In the genomic region with DNA sequence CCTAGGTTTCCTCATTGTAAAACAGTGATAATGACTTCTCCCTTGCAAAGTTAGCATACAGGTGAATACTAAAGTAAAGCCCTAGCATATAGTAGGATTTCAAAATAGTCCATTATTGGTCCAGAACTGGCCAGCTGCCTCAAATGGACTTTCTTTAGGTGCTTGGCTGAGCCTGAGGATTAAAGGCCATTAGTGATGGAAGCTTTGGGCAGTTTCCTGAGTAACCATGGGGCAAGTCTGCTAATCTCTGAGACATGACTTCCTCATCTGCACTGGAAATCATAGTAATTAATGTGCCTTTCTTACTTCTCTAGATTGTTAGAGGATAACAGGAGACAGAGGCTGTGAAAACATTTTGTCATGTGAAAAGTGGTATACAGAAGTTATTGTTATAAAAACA, we compare ENCODE assay signal across 1 cellular context.
TF ChIP-seq lines count a peak whose summit lies in the region.

No MANE protein-coding gene starts in this region.

TF ChIP-seq in GM23338, 12 proteins besides CTCF, POLR2A, EP300 and RAD21 (continued from another document):
- TF ChIP-seq, protein P1, sequence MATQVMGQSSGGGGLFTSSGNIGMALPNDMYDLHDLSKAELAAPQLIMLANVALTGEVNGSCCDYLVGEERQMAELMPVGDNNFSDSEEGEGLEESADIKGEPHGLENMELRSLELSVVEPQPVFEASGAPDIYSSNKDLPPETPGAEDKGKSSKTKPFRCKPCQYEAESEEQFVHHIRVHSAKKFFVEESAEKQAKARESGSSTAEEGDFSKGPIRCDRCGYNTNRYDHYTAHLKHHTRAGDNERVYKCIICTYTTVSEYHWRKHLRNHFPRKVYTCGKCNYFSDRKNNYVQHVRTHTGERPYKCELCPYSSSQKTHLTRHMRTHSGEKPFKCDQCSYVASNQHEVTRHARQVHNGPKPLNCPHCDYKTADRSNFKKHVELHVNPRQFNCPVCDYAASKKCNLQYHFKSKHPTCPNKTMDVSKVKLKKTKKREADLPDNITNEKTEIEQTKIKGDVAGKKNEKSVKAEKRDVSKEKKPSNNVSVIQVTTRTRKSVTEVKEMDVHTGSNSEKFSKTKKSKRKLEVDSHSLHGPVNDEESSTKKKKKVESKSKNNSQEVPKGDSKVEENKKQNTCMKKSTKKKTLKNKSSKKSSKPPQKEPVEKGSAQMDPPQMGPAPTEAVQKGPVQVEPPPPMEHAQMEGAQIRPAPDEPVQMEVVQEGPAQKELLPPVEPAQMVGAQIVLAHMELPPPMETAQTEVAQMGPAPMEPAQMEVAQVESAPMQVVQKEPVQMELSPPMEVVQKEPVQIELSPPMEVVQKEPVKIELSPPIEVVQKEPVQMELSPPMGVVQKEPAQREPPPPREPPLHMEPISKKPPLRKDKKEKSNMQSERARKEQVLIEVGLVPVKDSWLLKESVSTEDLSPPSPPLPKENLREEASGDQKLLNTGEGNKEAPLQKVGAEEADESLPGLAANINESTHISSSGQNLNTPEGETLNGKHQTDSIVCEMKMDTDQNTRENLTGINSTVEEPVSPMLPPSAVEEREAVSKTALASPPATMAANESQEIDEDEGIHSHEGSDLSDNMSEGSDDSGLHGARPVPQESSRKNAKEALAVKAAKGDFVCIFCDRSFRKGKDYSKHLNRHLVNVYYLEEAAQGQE (IDR thresholded peaks at IDR 0.05; ENCODE audit: unreplicated experiment) = no peak
- no peak for TF ChIP-seq ZNF331 (CRISPR knock-in tag; IDR thresholded peaks at IDR 0.05; ENCODE audit: low read depth)
- no peak for TF ChIP-seq POLR2AphosphoS5 (IDR thresholded peaks at IDR 0.05; ENCODE audit: low read depth)
- TF ChIP-seq, protein P2, sequence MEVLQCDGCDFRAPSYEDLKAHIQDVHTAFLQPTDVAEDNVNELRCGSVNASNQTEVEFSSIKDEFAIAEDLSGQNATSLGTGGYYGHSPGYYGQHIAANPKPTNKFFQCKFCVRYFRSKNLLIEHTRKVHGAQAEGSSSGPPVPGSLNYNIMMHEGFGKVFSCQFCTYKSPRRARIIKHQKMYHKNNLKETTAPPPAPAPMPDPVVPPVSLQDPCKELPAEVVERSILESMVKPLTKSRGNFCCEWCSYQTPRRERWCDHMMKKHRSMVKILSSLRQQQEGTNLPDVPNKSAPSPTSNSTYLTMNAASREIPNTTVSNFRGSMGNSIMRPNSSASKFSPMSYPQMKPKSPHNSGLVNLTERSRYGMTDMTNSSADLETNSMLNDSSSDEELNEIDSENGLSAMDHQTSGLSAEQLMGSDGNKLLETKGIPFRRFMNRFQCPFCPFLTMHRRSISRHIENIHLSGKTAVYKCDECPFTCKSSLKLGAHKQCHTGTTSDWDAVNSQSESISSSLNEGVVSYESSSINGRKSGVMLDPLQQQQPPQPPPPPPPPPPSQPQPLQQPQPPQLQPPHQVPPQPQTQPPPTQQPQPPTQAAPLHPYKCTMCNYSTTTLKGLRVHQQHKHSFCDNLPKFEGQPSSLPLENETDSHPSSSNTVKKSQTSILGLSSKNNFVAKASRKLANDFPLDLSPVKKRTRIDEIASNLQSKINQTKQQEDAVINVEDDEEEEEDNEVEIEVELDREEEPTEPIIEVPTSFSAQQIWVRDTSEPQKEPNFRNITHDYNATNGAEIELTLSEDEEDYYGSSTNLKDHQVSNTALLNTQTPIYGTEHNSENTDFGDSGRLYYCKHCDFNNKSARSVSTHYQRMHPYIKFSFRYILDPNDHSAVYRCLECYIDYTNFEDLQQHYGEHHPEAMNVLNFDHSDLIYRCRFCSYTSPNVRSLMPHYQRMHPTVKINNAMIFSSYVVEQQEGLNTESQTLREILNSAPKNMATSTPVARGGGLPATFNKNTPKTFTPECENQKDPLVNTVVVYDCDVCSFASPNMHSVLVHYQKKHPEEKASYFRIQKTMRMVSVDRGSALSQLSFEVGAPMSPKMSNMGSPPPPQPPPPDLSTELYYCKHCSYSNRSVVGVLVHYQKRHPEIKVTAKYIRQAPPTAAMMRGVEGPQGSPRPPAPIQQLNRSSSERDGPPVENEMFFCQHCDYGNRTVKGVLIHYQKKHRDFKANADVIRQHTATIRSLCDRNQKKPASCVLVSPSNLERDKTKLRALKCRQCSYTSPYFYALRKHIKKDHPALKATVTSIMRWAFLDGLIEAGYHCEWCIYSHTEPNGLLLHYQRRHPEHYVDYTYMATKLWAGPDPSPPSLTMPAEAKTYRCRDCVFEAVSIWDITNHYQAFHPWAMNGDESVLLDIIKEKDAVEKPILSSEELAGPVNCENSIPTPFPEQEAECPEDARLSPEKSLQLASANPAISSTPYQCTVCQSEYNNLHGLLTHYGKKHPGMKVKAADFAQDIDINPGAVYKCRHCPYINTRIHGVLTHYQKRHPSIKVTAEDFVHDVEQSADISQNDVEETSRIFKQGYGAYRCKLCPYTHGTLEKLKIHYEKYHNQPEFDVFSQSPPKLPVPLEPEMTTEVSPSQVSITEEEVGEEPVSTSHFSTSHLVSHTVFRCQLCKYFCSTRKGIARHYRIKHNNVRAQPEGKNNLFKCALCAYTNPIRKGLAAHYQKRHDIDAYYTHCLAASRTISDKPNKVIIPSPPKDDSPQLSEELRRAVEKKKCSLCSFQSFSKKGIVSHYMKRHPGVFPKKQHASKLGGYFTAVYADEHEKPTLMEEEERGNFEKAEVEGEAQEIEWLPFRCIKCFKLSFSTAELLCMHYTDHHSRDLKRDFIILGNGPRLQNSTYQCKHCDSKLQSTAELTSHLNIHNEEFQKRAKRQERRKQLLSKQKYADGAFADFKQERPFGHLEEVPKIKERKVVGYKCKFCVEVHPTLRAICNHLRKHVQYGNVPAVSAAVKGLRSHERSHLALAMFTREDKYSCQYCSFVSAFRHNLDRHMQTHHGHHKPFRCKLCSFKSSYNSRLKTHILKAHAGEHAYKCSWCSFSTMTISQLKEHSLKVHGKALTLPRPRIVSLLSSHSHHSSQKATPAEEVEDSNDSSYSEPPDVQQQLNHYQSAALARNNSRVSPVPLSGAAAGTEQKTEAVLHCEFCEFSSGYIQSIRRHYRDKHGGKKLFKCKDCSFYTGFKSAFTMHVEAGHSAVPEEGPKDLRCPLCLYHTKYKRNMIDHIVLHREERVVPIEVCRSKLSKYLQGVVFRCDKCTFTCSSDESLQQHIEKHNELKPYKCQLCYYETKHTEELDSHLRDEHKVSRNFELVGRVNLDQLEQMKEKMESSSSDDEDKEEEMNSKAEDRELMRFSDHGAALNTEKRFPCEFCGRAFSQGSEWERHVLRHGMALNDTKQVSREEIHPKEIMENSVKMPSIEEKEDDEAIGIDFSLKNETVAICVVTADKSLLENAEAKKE (CRISPR knock-in tag; IDR thresholded peaks at IDR 0.05) = no peak
- TF ChIP-seq, protein P3, sequence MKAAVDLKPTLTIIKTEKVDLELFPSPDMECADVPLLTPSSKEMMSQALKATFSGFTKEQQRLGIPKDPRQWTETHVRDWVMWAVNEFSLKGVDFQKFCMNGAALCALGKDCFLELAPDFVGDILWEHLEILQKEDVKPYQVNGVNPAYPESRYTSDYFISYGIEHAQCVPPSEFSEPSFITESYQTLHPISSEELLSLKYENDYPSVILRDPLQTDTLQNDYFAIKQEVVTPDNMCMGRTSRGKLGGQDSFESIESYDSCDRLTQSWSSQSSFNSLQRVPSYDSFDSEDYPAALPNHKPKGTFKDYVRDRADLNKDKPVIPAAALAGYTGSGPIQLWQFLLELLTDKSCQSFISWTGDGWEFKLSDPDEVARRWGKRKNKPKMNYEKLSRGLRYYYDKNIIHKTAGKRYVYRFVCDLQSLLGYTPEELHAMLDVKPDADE (IDR thresholded peaks at IDR 0.05) = no peak
- TF ChIP-seq STAT1 (IDR thresholded peaks at IDR 0.05; ENCODE audit: unreplicated experiment) = no peak
